In genomic region chr6:71902261-71902660, GRCh38 we compare ENCODE assay signal across 15 cellular contexts. TPM values are rescaled to one million over a fixed set of nuclear protein-coding genes. Genes with fewer than 3 reads are reported as not detected.
A peak's percentile ranks its signal among the peaks of the same experiment; 100 is the strongest.
DNase-seq lines count a peak whose midpoint lies in the region; ATAC-seq and TF ChIP-seq lines count a peak whose summit lies in the region.
"Had no signal": no experiment of that assay in that cellular context is flagged by ENCODE, and none has a peak within 500 bp of the region (broad histone marks: within the 10 kb centered on the region; RNA-seq: fewer than 3 reads in every experiment).

No MANE protein-coding gene starts in this region.

- no peaks in the 10 kb centered on the region for H3K4me1 ChIP-seq in esophagus muscularis mucosa

- no peak for DNase-seq in GM19240 (ENCODE audit: insufficient read length, low spot score)
- DNase-seq in esophagus muscularis mucosa (ENCODE audit: extremely low spot score) = no peak
- no peak for DNase-seq in 8988T
- DNase-seq: activated gamma-delta T cell treated with Interleukin-2 at 50 U/mL for 16 hours; DMS79 treated with DMSO at 0.1 percent for 48 hours; Karpas-422; naive thymus-derived CD4-positive, alpha-beta T cell; NCI-H187; SHP77; T-helper 9 cell had no signal

- intact Hi-C loops in esophagus muscularis mucosa (cut with DNase I) = no loop called here

- no peak overlapping the region for H3K4me3 ChIP-seq in esophagus muscularis mucosa

- no peaks in the 10 kb centered on the region for H3K9me3 ChIP-seq in esophagus muscularis mucosa

- no peak for TF ChIP-seq EP300 in esophagus muscularis mucosa (IDR thresholded peaks at IDR 0.05)

- no peaks in the 10 kb centered on the region for H3K27me3 ChIP-seq in esophagus muscularis mucosa

- no peaks in the 10 kb centered on the region for H3K36me3 ChIP-seq in esophagus muscularis mucosa

- TF ChIP-seq CTCF in esophagus muscularis mucosa (IDR thresholded peaks at IDR 0.05) = no peak

- no peak overlapping the region for H3K27ac ChIP-seq in esophagus muscularis mucosa (replicated peaks in 1 of 4)

- peak; percentile 91 for ATAC-seq in GM18519 (IDR thresholded peaks at IDR 0.05; ENCODE audit: low FRiP score, unreplicated experiment)
- ATAC-seq in GM21423 (IDR thresholded peaks at IDR 0.05; ENCODE audit: unreplicated experiment) = peak; percentile 79
- peak; percentile 52 for ATAC-seq in HG02943 (IDR thresholded peaks at IDR 0.05; ENCODE audit: low read depth, unreplicated experiment)
- ATAC-seq in HG03575 (IDR thresholded peaks at IDR 0.05; ENCODE audit: extremely low read depth, insufficient number of reproducible peaks, low FRiP score, unreplicated experiment) = peak; percentile 90
- no peak for ATAC-seq in HG02973 (IDR thresholded peaks at IDR 0.05; ENCODE audit: unreplicated experiment)
- ATAC-seq: naive thymus-derived CD4-positive, alpha-beta T cell had no signal

- no peak for TF ChIP-seq POLR2A in esophagus muscularis mucosa (IDR thresholded peaks at IDR 0.05; ENCODE audit: low read depth)

RNA-seq across cellular contexts. Expression of gene RIMS1, which starts 15.9 kb away (rescaled TPM):
- 10 to 100 TPM; 35.4 to 88.6 (median 54.0) TPM for total RNA-seq in esophagus muscularis mucosa
- total RNA-seq: naive thymus-derived CD4-positive, alpha-beta T cell had no signal
